ENCODE assay signal across 11 cellular contexts in genomic region chr7:154640266-154640865, GRCh38.
DNase-seq lines count a peak whose midpoint lies in the region; ATAC-seq and TF ChIP-seq lines count a peak whose summit lies in the region.
"Had no signal": no experiment of that assay in that cellular context is flagged by ENCODE, and none has a peak within 500 bp of the region (broad histone marks: within the 10 kb centered on the region; RNA-seq: fewer than 3 reads in every experiment).

No MANE protein-coding gene starts in this region.

- CTCF ChIA-PET in HEK293T (lab: Yijun Ruan, JAX): interaction anchor here (0.5 to 1.3 kb wide), 4 partner anchors 11 to 193 kb away, joined by 3 to 5 read pairs (median 4); no protein-coding TSS in a partner anchor

- ATAC-seq in left colon: peak; percentile 64

- intact Hi-C loops in left colon (cut with DNase I, micrococcal nuclease): no loop called here

- POLR2A ChIA-PET in HEK293T (lab: Yijun Ruan, JAX): no interaction called here

- DNase-seq in Ammon's horn (ENCODE audit: low spot score) (peak; percentile 73), HEK293T (ENCODE audit: extremely low spot score) (peak; percentile 28), RPMI7951 (ENCODE audit: low read depth) (peak; percentile 53), left colon (peak in 1 of 2 donors; percentile 28), AG08396 (ENCODE audit: low spot score) (no peak), dermis blood vessel endothelial cell (no peak)
- no peak for DNase-seq in activated CD4-positive, alpha-beta T cell treated with anti-CD3 and anti-CD28 coated beads for 4 hours
- no peak for DNase-seq in activated CD4-positive, alpha-beta T cell treated with anti-CD3 and anti-CD28 coated beads, Interleukin-2, amount 50 U/mL, for 4 hours
- DNase-seq: activated CD4-positive, alpha-beta T cell treated with anti-CD3 and anti-CD28 coated beads, Interleukin-2, amount 10 ng/mL, durations not matched to agents 24 days and 14 days; activated gamma-delta T cell treated with Interleukin-2 at 50 U/mL for 16 hours; NCI-H2227 treated with DMSO at 0.1 percent for 48 hours had no signal

TF ChIP-seq in HEK293T, 16 proteins besides CTCF, POLR2A, EP300 and RAD21:
- TF ChIP-seq FOXK2 (IDR thresholded peaks at IDR 0.05) (no peak), TARDBP (IDR thresholded peaks at IDR 0.05) (no peak), CTBP1 (IDR thresholded peaks at IDR 0.05; ENCODE audit: borderline replicate concordance) (no peak), BHLHE40 (IDR thresholded peaks at IDR 0.05; ENCODE audit: borderline replicate concordance) (no peak), HDGF (IDR thresholded peaks at IDR 0.05; ENCODE audit: borderline replicate concordance) (no peak), ELF4 (IDR thresholded peaks at IDR 0.05) (no peak), NFRKB (IDR thresholded peaks at IDR 0.05) (no peak), LEF1 (IDR thresholded peaks at IDR 0.05; ENCODE audit: borderline replicate concordance) (no peak), SUZ12 (IDR thresholded peaks at IDR 0.05) (no peak), PKNOX1 (IDR thresholded peaks at IDR 0.05) (no peak), SP1 (IDR thresholded peaks at IDR 0.05) (no peak), L3MBTL2 (conservative IDR thresholded peaks at IDR 0.05) (no peak), FOXM1 (IDR thresholded peaks at IDR 0.05; ENCODE audit: borderline replicate concordance) (no peak), ZNF384 (IDR thresholded peaks at IDR 0.05) (no peak), FOXA1 (IDR thresholded peaks at IDR 0.05) (no peak), ARNT (IDR thresholded peaks at IDR 0.05) (no peak)

Comparison
In these comparisons a context has a peak if more than half of its experiments do, and no peak if none do; other contexts are left out.
1. DNase-seq: peak in Ammon's horn (single experiment), HEK293T (single experiment) and RPMI7951 (single experiment); none in AG08396 (single experiment), activated CD4-positive, alpha-beta T cell treated with anti-CD3 and anti-CD28 coated beads for 4 hours (0 of 2), activated CD4-positive, alpha-beta T cell treated with anti-CD3 and anti-CD28 coated beads, Interleukin-2, amount 50 U/mL, for 4 hours (0 of 2) and dermis blood vessel endothelial cell (single experiment).